ENCODE assay signal across 16 cellular contexts in genomic region chr7:32143271-32143670, GRCh38.
"Had no signal": no experiment of that assay in that cellular context is flagged by ENCODE, and none has a peak within 500 bp of the region (broad histone marks: within the 10 kb centered on the region; RNA-seq: fewer than 3 reads in every experiment).

No MANE protein-coding gene starts in this region.

- H3K9me3 ChIP-seq: ascending aorta, upper lobe of left lung had no signal

- H3K36me3 ChIP-seq: ascending aorta, cardiac muscle cell, gastroesophageal sphincter, left lung, upper lobe of left lung had no signal

- H3K36me3 Mint-ChIP-seq: natural killer cell treated with Interleukin-12 subunit alpha and Interleukin-12 subunit beta and Interleukin-15 and Interleukin-18, amount 100 ng/mL, for 72 hours had no signal

- H3K9me3 Mint-ChIP-seq: activated T-helper 2 cell treated with anti-CD3 and anti-CD28 coated beads, Interferon-gamma antibody, Interleukin-2, Interleukin-4, amounts not matched to agents 10 μg/mL and 5 μg/mL and 100 μg/mL, durations not matched to agents 14 hours and 24 hours and 36 hours; stimulated activated naive CD8-positive, alpha-beta T cell treated with anti-CD3 and anti-CD28 coated beads, Interleukin-15, Interleukin-2, amounts not matched to agents 100 ng/mL and 50 ng/mL, for 24 hours had no signal

- H3K4me3 ChIP-seq: ascending aorta, cardiac muscle cell, dorsolateral prefrontal cortex, gastroesophageal sphincter, left lung, upper lobe of left lung had no signal

- H3K4me1 ChIP-seq: ascending aorta, gastroesophageal sphincter, left lung, upper lobe of left lung had no signal

- H3K27ac Mint-ChIP-seq: activated naive CD4-positive, alpha-beta T cell treated with anti-CD3 and anti-CD28 coated beads for 36 hours; activated T-helper 2 cell treated with anti-CD3 and anti-CD28 coated beads, Interferon-gamma antibody, Interleukin-2, Interleukin-4, amounts not matched to agents 10 μg/mL and 5 μg/mL and 100 μg/mL, durations not matched to agents 14 hours and 24 hours and 36 hours; natural killer cell treated with Interleukin-12 subunit alpha and Interleukin-12 subunit beta and Interleukin-15 and Interleukin-18, amount 100 ng/mL, for 72 hours; stimulated activated naive CD8-positive, alpha-beta T cell treated with anti-CD3 and anti-CD28 coated beads, Interleukin-15, Interleukin-2, amounts not matched to agents 100 ng/mL and 50 ng/mL, for 24 hours had no signal

- DNase-seq: activated CD4-positive, CD25-positive, alpha-beta regulatory T cell treated with anti-CD3 and anti-CD28 coated beads, Interleukin-2, amount 50 U/mL, for 72 hours; activated naive CD4-positive, alpha-beta T cell treated with anti-CD3 and anti-CD28 coated beads for 36 hours; activated T-cell treated with anti-CD3 and anti-CD28 coated beads for 4 hours; dorsolateral prefrontal cortex; islet precursor cell; left lung; small intestine; T-helper 1 cell; upper lobe of left lung had no signal

- ATAC-seq: gastroesophageal sphincter; left lung; natural killer cell treated with Interleukin-12 subunit alpha and Interleukin-12 subunit beta and Interleukin-15 and Interleukin-18, amount 100 ng/mL, for 72 hours had no signal

- H3K27me3 ChIP-seq: ascending aorta, cardiac muscle cell, dorsolateral prefrontal cortex, gastroesophageal sphincter, left lung, upper lobe of left lung had no signal

- FAIRE-seq: endometrium, small intestine had no signal

- H3K27ac ChIP-seq: ascending aorta, cardiac muscle cell, dorsolateral prefrontal cortex, gastroesophageal sphincter, left lung, upper lobe of left lung had no signal
